2 cellular contexts compared by ENCODE assay signal in genomic region chr16:4724661-4725270, GRCh38.
TF ChIP-seq lines count a peak whose summit lies in the region.

No MANE protein-coding gene starts in this region.

TF ChIP-seq in GM23338, 12 proteins besides CTCF, POLR2A, EP300 and RAD21:
- TF ChIP-seq ZNF462 (CRISPR knock-in tag; IDR thresholded peaks at IDR 0.05) (no peak), ZNF114 (CRISPR knock-in tag; IDR thresholded peaks at IDR 0.05) (no peak), ETS1 (IDR thresholded peaks at IDR 0.05) (no peak), JUNB (IDR thresholded peaks at IDR 0.05; ENCODE audit: unreplicated experiment) (no peak), POLR2AphosphoS5 (IDR thresholded peaks at IDR 0.05; ENCODE audit: low read depth) (no peak), EZH2 (IDR thresholded peaks at IDR 0.05; ENCODE audit: low read depth, unreplicated experiment) (no peak), NANOG (IDR thresholded peaks at IDR 0.05; ENCODE audit: borderline replicate concordance) (no peak), EZH2phosphoT487 (IDR thresholded peaks at IDR 0.05; ENCODE audit: unreplicated experiment) (no peak), REST (IDR thresholded peaks at IDR 0.05; ENCODE audit: unreplicated experiment) (no peak)

TF ChIP-seq in K562, 482 proteins besides CTCF, POLR2A, EP300 and RAD21:
- 0 out of 2 replicates have a peak, but pooled peaks have one; percentile 7 for TF ChIP-seq ARID1B (IDR thresholded peaks at IDR 0.05)
- peak; percentile 65 for TF ChIP-seq CBFA2T3 (IDR thresholded peaks at IDR 0.05)
- no peak for TF ChIP-seq MTF1 (CRISPR knock-in tag; IDR thresholded peaks at IDR 0.05; ENCODE audit: borderline replicate concordance)
- TF ChIP-seq TAL1 (IDR thresholded peaks at IDR 0.05), result peak; percentile 45; the same call in 1 of the 2 replicates
- peak; percentile 45; the same call in 1 of the 2 replicates for TF ChIP-seq NCOR1 (IDR thresholded peaks at IDR 0.05)
- TF ChIP-seq UBTF (IDR thresholded peaks at IDR 0.05; ENCODE audit: borderline replicate concordance in 1 of 2, low read depth in 2 of 2, low read length in 2 of 2), result 0 out of 4 replicates have a peak, but pooled peaks of 1 of the 2 experiments have one; percentile 35
- peak; percentile 78 for TF ChIP-seq TCF3 (CRISPR knock-in tag; IDR thresholded peaks at IDR 0.05)
- no peak for TF ChIP-seq HBP1 (CRISPR knock-in tag; IDR thresholded peaks at IDR 0.05)
- TF ChIP-seq RERE (CRISPR knock-in tag; IDR thresholded peaks at IDR 0.05; ENCODE audit: borderline replicate concordance), result no peak
- TF ChIP-seq CBFA2T2 (conservative IDR thresholded peaks at IDR 0.05), result peak; percentile 38
- TF ChIP-seq TFAP4 (CRISPR knock-in tag; IDR thresholded peaks at IDR 0.05; ENCODE audit: borderline replicate concordance), result peak; percentile 40; the same call in 1 of the 2 replicates
